Comparison of ENCODE assay signal across 9 cellular contexts in genomic region chr17:80261895-80262279, GRCh38. TPM values are rescaled to one million over a fixed set of nuclear protein-coding genes. Genes with fewer than 3 reads are reported as not detected.
DNase-seq lines count a peak whose midpoint lies in the region; ATAC-seq and TF ChIP-seq lines count a peak whose summit lies in the region.
"Had no signal": no experiment of that assay in that cellular context is flagged by ENCODE, and none has a peak within 500 bp of the region (broad histone marks: within the 10 kb centered on the region; RNA-seq: fewer than 3 reads in every experiment).

No MANE protein-coding gene starts in this region.

- H3K27me3 Mint-ChIP-seq in activated CD8-positive, alpha-beta T cell treated with anti-CD3 and anti-CD28 coated beads for 36 hours, result no peaks in the 10 kb centered on the region

- H3K27me3 ChIP-seq in iPS DF 6.9 (ENCODE audit: control insufficient read depth, insufficient read depth, low read length) (no peaks in the 10 kb centered on the region), smooth muscle cell (ENCODE audit: low read depth) (no peaks in the 10 kb centered on the region)

- H3K4me2 ChIP-seq in smooth muscle cell, result peak overlapping the region; percentile 93

- H4K20me1 ChIP-seq in smooth muscle cell (ENCODE audit: low read depth), result peaks cover 32% of the 10 kb centered on the region

- H3K4me3 ChIP-seq in HFF-Myc (replicated peaks; ENCODE audit: low read depth, low read length) (peak overlapping the region; percentile 88), iPS DF 6.9 (ENCODE audit: low read length) (peak overlapping the region; percentile 81; the same call in 1 of the 2 replicates), smooth muscle cell (peak overlapping the region; percentile 84), mucosa of descending colon (no peak overlapping the region)

- DNase-seq in HFF-Myc (ENCODE audit: extremely low read depth, low read depth) (no peak), iPS DF 6.9 (ENCODE audit: low read depth, low spot score) (no peak), smooth muscle cell (lab: John Stamatoyannopoulos, UW; ENCODE audit: unreplicated experiment) (no peak), mucosa of descending colon (no peak), COR-L47 (lab: John Stamatoyannopoulos, UW) (no peak)
- DNase-seq in activated CD8-positive, alpha-beta T cell treated with anti-CD3 and anti-CD28 coated beads for 36 hours, result no peak
- DNase-seq: T1000 had no signal

- H3K9me3 ChIP-seq in iPS DF 6.9 (ENCODE audit: control insufficient read depth, insufficient read depth, low read length), result no peaks in the 10 kb centered on the region
- H3K9me3 ChIP-seq in smooth muscle cell (replicated peaks; ENCODE audit: low read depth), result no peaks in the 10 kb centered on the region
- no peaks in the 10 kb centered on the region for H3K9me3 ChIP-seq in mucosa of descending colon

- H3K9ac ChIP-seq in smooth muscle cell (ENCODE audit: low read depth), result no peak overlapping the region

- no peak overlapping the region for H2AFZ ChIP-seq in smooth muscle cell (ENCODE audit: low read depth)

- WGBS in iPS DF 6.9 (ENCODE audit: insufficient coverage, insufficient read length), result no CpG with 5 or more reads among the region's 8 CpGs
- 32% methylated on average over 8 of the region's 8 CpGs for WGBS in smooth muscle cell (ENCODE audit: low lambda C conversion rate)

- H3K4me1 Mint-ChIP-seq in activated CD8-positive, alpha-beta T cell treated with anti-CD3 and anti-CD28 coated beads for 36 hours (ENCODE audit: low read depth), result peaks cover 54% of the 10 kb centered on the region

- CTCF ChIA-PET in activated CD8-positive, alpha-beta T cell treated with anti-CD3 and anti-CD28 coated beads for 36 hours (lab: Charles Lee), result no interaction called here

- H3F3A ChIP-seq in smooth muscle cell (ENCODE audit: low read depth), result peaks cover 12% of the 10 kb centered on the region

- ATAC-seq in activated CD8-positive, alpha-beta T cell treated with anti-CD3 and anti-CD28 coated beads for 36 hours, result no peak
- ATAC-seq in HG03520 (IDR thresholded peaks at IDR 0.05; ENCODE audit: unreplicated experiment) (no peak), HG02610 (IDR thresholded peaks at IDR 0.05; ENCODE audit: unreplicated experiment) (no peak), mucosa of descending colon (no peak)

- peaks cover 18% of the 10 kb centered on the region for H3K36me3 Mint-ChIP-seq in activated CD8-positive, alpha-beta T cell treated with anti-CD3 and anti-CD28 coated beads for 36 hours (ENCODE audit: low read depth)

- peaks cover 11% of the 10 kb centered on the region for H3K4me1 ChIP-seq in iPS DF 6.9 (ENCODE audit: control insufficient read depth, insufficient read depth, low read length)
- H3K4me1 ChIP-seq in smooth muscle cell (ENCODE audit: low read depth), result peaks cover 9% of the 10 kb centered on the region
- H3K4me1 ChIP-seq in mucosa of descending colon (ENCODE audit: low read depth), result peaks cover 47% of the 10 kb centered on the region

- H3K36me3 ChIP-seq in iPS DF 6.9 (ENCODE audit: control insufficient read depth, insufficient read depth, low read length) (peaks cover 5% of the 10 kb centered on the region; the same call in 1 of the 2 replicates), smooth muscle cell (ENCODE audit: low read depth) (no peaks in the 10 kb centered on the region), mucosa of descending colon (ENCODE audit: low read depth) (no peaks in the 10 kb centered on the region)

- peaks cover 1% of the 10 kb centered on the region for H3K9me3 Mint-ChIP-seq in activated CD8-positive, alpha-beta T cell treated with anti-CD3 and anti-CD28 coated beads for 36 hours

- peak overlapping the region; percentile 89 for H3K4me3 Mint-ChIP-seq in activated CD8-positive, alpha-beta T cell treated with anti-CD3 and anti-CD28 coated beads for 36 hours

- intact Hi-C loops in activated CD8-positive, alpha-beta T cell treated with anti-CD3 and anti-CD28 coated beads for 36 hours (cut with micrococcal nuclease), result no loop called here
- intact Hi-C loops in mucosa of descending colon (cut with DNase I, micrococcal nuclease), result no loop called here

- POLR2A ChIA-PET in activated CD8-positive, alpha-beta T cell treated with anti-CD3 and anti-CD28 coated beads for 36 hours (lab: Charles Lee), result interaction anchor here (0.6 to 4.8 kb wide), 4 partner anchors 9 to 33 kb away, joined by 3 to 27 read pairs (median 3); no protein-coding TSS in a partner anchor

- H3K27ac ChIP-seq in iPS DF 6.9 (ENCODE audit: low read length) (peak overlapping the region; percentile 18), smooth muscle cell (ENCODE audit: low read depth) (peak overlapping the region; percentile 50)

- H3K27ac Mint-ChIP-seq in activated CD8-positive, alpha-beta T cell treated with anti-CD3 and anti-CD28 coated beads for 36 hours, result peak overlapping the region; percentile 91

- TF ChIP-seq CTCF in HFF-Myc (IDR thresholded peaks at IDR 0.05; ENCODE audit: low read depth, low read length, missing control alignments) (no peak), smooth muscle cell (IDR thresholded peaks at IDR 0.05; ENCODE audit: borderline replicate concordance, insufficient read depth, poor library complexity, severe bottlenecking) (no peak), mucosa of descending colon (IDR thresholded peaks at IDR 0.05) (no peak)
- no peak for TF ChIP-seq CTCF in activated CD8-positive, alpha-beta T cell treated with anti-CD3 and anti-CD28 coated beads for 36 hours (IDR thresholded peaks at IDR 0.05)

- H3K79me2 ChIP-seq in smooth muscle cell (ENCODE audit: low read depth), result no peaks in the 10 kb centered on the region

RNA-seq across cellular contexts. Expression of gene RNF213, which starts 1.2 kb away (rescaled TPM):
- 100 to 1,000 TPM; 131 to 142 TPM for total RNA-seq in activated CD8-positive, alpha-beta T cell treated with anti-CD3 and anti-CD28 coated beads for 36 hours
- total RNA-seq in smooth muscle cell, result 41.9 and 43.0 TPM in 2 replicates
- 12.8 and 21.4 TPM in 2 replicates for polyA plus RNA-seq in smooth muscle cell
- total RNA-seq in mucosa of descending colon, result 100 to 1,000 TPM; 135 to 143 (median 136) TPM

RNA-seq across cellular contexts. Expression of gene SLC26A11, which starts 41.7 kb away (rescaled TPM):
- total RNA-seq in activated CD8-positive, alpha-beta T cell treated with anti-CD3 and anti-CD28 coated beads for 36 hours, result 1 to 10 TPM; 1.6 to 1.7 TPM
- total RNA-seq in smooth muscle cell, result 8.2 and 13.7 TPM in 2 replicates
- 10.2 and 12.2 TPM in 2 replicates for polyA plus RNA-seq in smooth muscle cell
- total RNA-seq in mucosa of descending colon, result 10 to 100 TPM; 13.8 to 18.1 (median 14.0) TPM

RNA-seq across cellular contexts. Expression of gene SGSH, which starts 41.8 kb away (rescaled TPM):
- total RNA-seq in activated CD8-positive, alpha-beta T cell treated with anti-CD3 and anti-CD28 coated beads for 36 hours, result 1 to 10 TPM; 7.8 to 8.3 TPM
- total RNA-seq in smooth muscle cell, result 5.8 and 8.5 TPM in 2 replicates
- 26.7 and 29.2 TPM in 2 replicates for polyA plus RNA-seq in smooth muscle cell
- total RNA-seq in mucosa of descending colon, result 10 to 100 TPM; 39.7 to 44.8 (median 42.5) TPM
